24 cellular contexts compared by ENCODE assay signal in genomic region chr1:116018007-116018406, GRCh38. TPM values are rescaled to one million over a fixed set of nuclear protein-coding genes. Genes with fewer than 3 reads are reported as not detected.
"Had no signal": no experiment of that assay in that cellular context is flagged by ENCODE, and none has a peak within 500 bp of the region (broad histone marks: within the 10 kb centered on the region; RNA-seq: fewer than 3 reads in every experiment).

No MANE protein-coding gene starts in this region.

- H3K36me3 ChIP-seq: MG63, SJCRH30 had no signal

- H3K4me3 ChIP-seq: MG63, SJCRH30 had no signal

- H3K9me3 ChIP-seq: MG63, SJCRH30 had no signal

- ATAC-seq: HepG2, SK-N-SH treated with all-trans-retinoic acid at 6 μM for 48 hours had no signal

- H3K27ac ChIP-seq: SJCRH30 had no signal

- DNase-seq: IMR-90, Karpas-422, KG1, MG63, NCI-H1092, NCI-H1105 treated with DMSO at 0.1 percent for 48 hours, NCI-H1417 treated with DMSO at 0.1 percent for 48 hours, NCI-H146, NCI-H1694 treated with DMSO at 0.1 percent for 48 hours, NCI-H1930, NCI-H2081, NCI-H2107, NCI-H2171, NCI-H226, NCI-H446, NCI-H510A, NCI-H524 treated with DMSO at 0.1 percent for 48 hours, NCI-H69, NCI-H774, RPMI8226, SHP77 treated with DMSO at 0.1 percent for 48 hours, SJCRH30 had no signal

- H3K27me3 ChIP-seq: MG63, SJCRH30 had no signal

- H3K4me1 ChIP-seq: SJCRH30 had no signal

RNA-seq across cellular contexts. Expression of gene SLC22A15, which starts 41.7 kb away (rescaled TPM):
- total RNA-seq: SJCRH30 had no signal
